Comparison of ENCODE assay signal across 1 cellular context in genomic region chr11:130314184-130314748, GRCh38.
TF ChIP-seq lines count a peak whose summit lies in the region.

No MANE protein-coding gene starts in this region.

TF ChIP-seq in HepG2, 621 proteins besides CTCF, POLR2A, EP300 and RAD21 (continued from another document and continues in another):
- TF ChIP-seq MYPOP (CRISPR knock-in tag; IDR thresholded peaks at IDR 0.05) (peak; percentile 43; the same call in 1 of the 2 replicates), ZC3H4 (CRISPR knock-in tag; IDR thresholded peaks at IDR 0.05; ENCODE audit: borderline replicate concordance) (0 out of 2 replicates have a peak, but pooled peaks have one; percentile 44), ZUFSP (CRISPR knock-in tag; IDR thresholded peaks at IDR 0.05; ENCODE audit: borderline replicate concordance) (no peak), ZNF773 (CRISPR knock-in tag; IDR thresholded peaks at IDR 0.05; ENCODE audit: borderline replicate concordance) (peak; percentile 36; the same call in 1 of the 2 replicates), POGK (CRISPR knock-in tag; conservative IDR thresholded peaks at IDR 0.05) (no peak), AHR (CRISPR knock-in tag; IDR thresholded peaks at IDR 0.05) (no peak), TERF1 (CRISPR knock-in tag; IDR thresholded peaks at IDR 0.05) (0 out of 2 replicates have a peak, but pooled peaks have one; percentile 26), ZNF597 (CRISPR knock-in tag; IDR thresholded peaks at IDR 0.05) (0 out of 2 replicates have a peak, but pooled peaks have one; percentile 64), ZSCAN21 (CRISPR knock-in tag; IDR thresholded peaks at IDR 0.05; ENCODE audit: borderline replicate concordance) (peak; percentile 73; the same call in 1 of the 2 replicates), RBM22 (optimal IDR thresholded peaks at IDR 0.05; ENCODE audit: low read length) (no peak), ZNF678 (CRISPR knock-in tag; IDR thresholded peaks at IDR 0.05) (no peak), FIP1L1 (IDR thresholded peaks at IDR 0.05; ENCODE audit: borderline replicate concordance, insufficient read depth, low read depth, low read length) (no peak), ZNF30 (CRISPR knock-in tag; IDR thresholded peaks at IDR 0.05) (no peak), ZNF331 (CRISPR knock-in tag; IDR thresholded peaks at IDR 0.05) (no peak; the same call in 1 of the 2 replicates), DR1 (CRISPR knock-in tag; IDR thresholded peaks at IDR 0.05) (no peak; the same call in 1 of the 2 replicates), FOXM1 (CRISPR knock-in tag; IDR thresholded peaks at IDR 0.05) (no peak; the same call in 1 of the 2 replicates), ZKSCAN1 (IDR thresholded peaks at IDR 0.05; ENCODE audit: low read length) (no peak), AHDC1 (CRISPR knock-in tag; IDR thresholded peaks at IDR 0.05; ENCODE audit: borderline replicate concordance) (no peak), ZNF724P (CRISPR knock-in tag; IDR thresholded peaks at IDR 0.05; ENCODE audit: borderline replicate concordance) (no peak), ESRRA (CRISPR knock-in tag; IDR thresholded peaks at IDR 0.05; ENCODE audit: low read depth) (no peak), ZNF441 (CRISPR knock-in tag; IDR thresholded peaks at IDR 0.05; ENCODE audit: borderline replicate concordance) (0 out of 2 replicates have a peak, but pooled peaks have one; percentile 18), PHF21A (CRISPR knock-in tag; IDR thresholded peaks at IDR 0.05) (0 out of 2 replicates have a peak, but pooled peaks have one; percentile 16), ZSCAN30 (CRISPR knock-in tag; IDR thresholded peaks at IDR 0.05) (no peak), SMARCC2 (IDR thresholded peaks at IDR 0.05) (no peak), LBX2 (CRISPR knock-in tag; IDR thresholded peaks at IDR 0.05; ENCODE audit: borderline replicate concordance) (0 out of 2 replicates have a peak, but pooled peaks have one; percentile 28), ZNF296 (CRISPR knock-in tag; conservative IDR thresholded peaks at IDR 0.05) (no peak), RCOR2 (CRISPR knock-in tag; IDR thresholded peaks at IDR 0.05) (no peak), TRIM22 (IDR thresholded peaks at IDR 0.05) (no peak), ZNF17 (CRISPR knock-in tag; IDR thresholded peaks at IDR 0.05) (no peak), TEAD3 (CRISPR knock-in tag; optimal IDR thresholded peaks at IDR 0.05; ENCODE audit: borderline replicate concordance) (no peak), GLI4 (CRISPR knock-in tag; IDR thresholded peaks at IDR 0.05; ENCODE audit: borderline replicate concordance) (no peak), SNAPC4 (CRISPR knock-in tag; IDR thresholded peaks at IDR 0.05) (no peak), KAT7 (CRISPR knock-in tag; IDR thresholded peaks at IDR 0.05; ENCODE audit: borderline replicate concordance) (peak; percentile 15; the same call in 1 of the 2 replicates), MLXIP (CRISPR knock-in tag; IDR thresholded peaks at IDR 0.05; ENCODE audit: borderline replicate concordance) (no peak)
